8 cellular contexts compared by ENCODE assay signal in genomic region chr15:64825081-64825430, GRCh38. TPM values are rescaled to one million over a fixed set of nuclear protein-coding genes. Genes with fewer than 3 reads are reported as not detected.
DNase-seq lines count a peak whose midpoint lies in the region; ATAC-seq, FAIRE-seq and TF ChIP-seq lines count a peak whose summit lies in the region.

No MANE protein-coding gene starts in this region.

- H2AK5ac ChIP-seq in H1 (ENCODE audit: low read depth, low read length), result peak overlapping the region; percentile 93; the same call in 1 of the 2 replicates

- no peak for ATAC-seq in GM18868 (IDR thresholded peaks at IDR 0.05; ENCODE audit: unreplicated experiment)

- H2BK12ac ChIP-seq in H1 (ENCODE audit: low read depth, low read length), result peak overlapping the region; percentile 86

- H3K14ac ChIP-seq in H1 (ENCODE audit: insufficient read length), result no peak overlapping the region

- peak overlapping the region; percentile 97 for H2BK5ac ChIP-seq in H1 (ENCODE audit: low read depth, low read length)

- H3K27me3 ChIP-seq in H1 (replicated peaks in 1 of 4; ENCODE audit: control insufficient read depth in 3 of 4, extremely low read depth in 1 of 4, insufficient read depth in 3 of 4, low read length in 3 of 4), result no peaks in the 10 kb centered on the region

- H4K20me1 ChIP-seq in H1 (replicated peaks in 1 of 2; ENCODE audit: control insufficient read depth in 1 of 2, insufficient read depth in 2 of 2, low read length in 2 of 2), result peaks cover 4 to 12% of the 10 kb centered on the region in 2 experiments

- peaks cover 10% of the 10 kb centered on the region; the same call in 1 of the 2 replicates for H3K79me1 ChIP-seq in H1 (ENCODE audit: low read depth, low read length)

- no peak overlapping the region for H3K23ac ChIP-seq in H1 (ENCODE audit: insufficient read length)

- H3K18ac ChIP-seq in H1 (ENCODE audit: extremely low read depth, low read length), result peak overlapping the region; percentile 94

- H3K9ac ChIP-seq in H1 (replicated peaks in 1 of 4; ENCODE audit: extremely low read depth in 1 of 4, low read depth in 3 of 4, low read length in 3 of 4), result peak overlapping the region; percentile 55 to 97 (median 76)

- H4K8ac ChIP-seq in H1 (ENCODE audit: extremely low read depth, insufficient read depth, low read length), result peak overlapping the region; percentile 45; the same call in 1 of the 2 replicates

- peaks cover 8 to 29% (median 19%) of the 10 kb centered on the region in 4 experiments for H3K36me3 ChIP-seq in H1 (ENCODE audit: control insufficient read depth in 2 of 4, insufficient read depth in 4 of 4, low read length in 3 of 4)

- peaks cover 4% of the 10 kb centered on the region for H3K27me3 Mint-ChIP-seq in neural crest cell (ENCODE audit: low read depth)

- TF ChIP-seq CTCF in H1 (IDR thresholded peaks at IDR 0.05; ENCODE audit: control extremely low read depth in 1 of 3, insufficient read depth in 1 of 3, low read depth in 1 of 3, low read length in 3 of 3) (no peak), neural crest cell (conservative IDR thresholded peaks at IDR 0.05) (no peak)

- H2BK20ac ChIP-seq in H1 (ENCODE audit: low read length), result peak overlapping the region; percentile 29

- POLR2A ChIA-PET in H1 (lab: Charles Lee; ENCODE audit: partially characterized antibody), result interaction anchor here (0.7 to 17.0 kb wide), 24 partner anchors 10 to 138 kb away, joined by 3 to 381 read pairs (median 4); no protein-coding TSS in a partner anchor

- peak overlapping the region; percentile 32 for H3K27ac Mint-ChIP-seq in neural crest cell (ENCODE audit: unreplicated experiment)

- peak overlapping the region; percentile 85 to 93 (median 88) for H3K4me3 ChIP-seq in H1 (ENCODE audit: extremely low read depth in 1 of 4, insufficient read depth in 2 of 4, low read depth in 3 of 4, low read length in 4 of 4)

- peaks cover 2% of the 10 kb centered on the region for H3K36me3 Mint-ChIP-seq in neural crest cell (ENCODE audit: low read depth)

- peaks cover 2 to 9% (median 5%) of the 10 kb centered on the region in 4 experiments; a peak in 6 of 7 replicates for H3K4me1 ChIP-seq in H1 (replicated peaks in 1 of 4; ENCODE audit: control insufficient read depth in 3 of 4, insufficient read depth in 4 of 4, low read length in 3 of 4)

- peak overlapping the region; percentile 92 for H4K91ac ChIP-seq in H1 (replicated peaks; ENCODE audit: insufficient read length, low read length)

- peaks cover 10% of the 10 kb centered on the region; the same call in 1 of the 2 replicates for H3K23me2 ChIP-seq in H1 (ENCODE audit: low read depth, low read length)

- H3K4ac ChIP-seq in H1 (replicated peaks; ENCODE audit: insufficient read length, low read depth, low read length), result peak overlapping the region; percentile 96

- H3K79me2 ChIP-seq in H1 (ENCODE audit: control insufficient read depth in 1 of 2, insufficient read depth in 2 of 2, low read length in 2 of 2), result peaks cover 0 to 36% of the 10 kb centered on the region in 2 experiments; a peak in 3 of 4 replicates

- no peak for TF ChIP-seq RAD21 in H1 (IDR thresholded peaks at IDR 0.05 in 1 of 2, conservative IDR thresholded peaks at IDR 0.05 in 1 of 2; ENCODE audit: low read depth in 2 of 2, low read length in 2 of 2)

- H2BK120ac ChIP-seq in H1 (replicated peaks; ENCODE audit: low read depth, low read length), result peak overlapping the region; percentile 4

- DNase-seq in NCI-H82 (lab: John Stamatoyannopoulos, UW) (peak; percentile 58), NCI-H82 treated with DMSO at 0.1 percent for 48 hours (lab: John Stamatoyannopoulos, UW; ENCODE audit: unreplicated experiment) (no peak), NCI-H526 treated with DMSO at 0.1 percent for 48 hours (lab: John Stamatoyannopoulos, UW) (peak; percentile 54), H1 (ENCODE audit: low read depth in 1 of 2, low spot score in 2 of 2) (no peak), neural crest cell (ENCODE audit: low read depth, low spot score) (no peak), urothelium cell line (ENCODE audit: low spot score) (no peak), pons (ENCODE audit: low spot score) (no peak)

- no peaks in the 10 kb centered on the region for H3K9me3 ChIP-seq in H1 (ENCODE audit: insufficient read depth in 2 of 2, low read depth in 1 of 2, low read length in 1 of 2)

- H3K4me1 Mint-ChIP-seq in neural crest cell, result peaks cover 34% of the 10 kb centered on the region

- no peaks in the 10 kb centered on the region for H3K9me3 Mint-ChIP-seq in neural crest cell

- no peak for TF ChIP-seq EP300 in H1 (IDR thresholded peaks at IDR 0.05; ENCODE audit: borderline replicate concordance in 1 of 2, low read depth in 2 of 2, low read length in 2 of 2)

- peak overlapping the region; percentile 17 for H4K5ac ChIP-seq in H1 (ENCODE audit: insufficient read length, low read depth, low read length)

- peak overlapping the region; percentile 81 for H3K27ac ChIP-seq in H1 (ENCODE audit: low read depth, low read length)

- H2AFZ ChIP-seq in H1 (ENCODE audit: low read length), result no peak overlapping the region

- H3K4me2 ChIP-seq in H1 (ENCODE audit: insufficient read depth in 1 of 2, low read depth in 2 of 2, low read length in 2 of 2), result peak overlapping the region; percentile 69 to 98

- WGBS in H1 (ENCODE audit: extremely low coverage in 1 of 2, insufficient coverage in 1 of 2, insufficient read length in 1 of 2, insufficient replicate concordance in 2 of 2, low coverage in 1 of 2, low lambda C conversion rate in 2 of 2, missing lambda C conversion rate in 1 of 2), 2 experiments, result 2% methylated on average over 13 of the region's 13 CpGs; no CpG with 5 or more reads in 1 of the 2 experiments

- H3K4me3 Mint-ChIP-seq in neural crest cell, result peak overlapping the region; percentile 96

- TF ChIP-seq POLR2A in H1 (IDR thresholded peaks at IDR 0.05; ENCODE audit: control extremely low read depth in 1 of 2, low read depth in 2 of 2, low read length in 2 of 2), result no peak

- CTCF ChIA-PET in H1 (lab: Charles Lee; ENCODE audit: partially characterized antibody), result interaction anchor here (0.7 to 1.8 kb wide), 3 partner anchors 11 to 22 kb away, joined by 3 to 10 read pairs (median 3); no protein-coding TSS in a partner anchor

- H2BK15ac ChIP-seq in H1 (ENCODE audit: low read length), result peak overlapping the region; percentile 84; the same call in 1 of the 2 replicates

- FAIRE-seq in H1 (lab: Jason Lieb, UNC), result no peak
- FAIRE-seq in urothelium cell line (lab: Jason Lieb, UNC), result no peak

- peak overlapping the region; percentile 75 for H3K56ac ChIP-seq in H1 (replicated peaks; ENCODE audit: insufficient read length, low read depth, low read length)

TF ChIP-seq in H1, 55 proteins besides CTCF, POLR2A, EP300 and RAD21 (continues in another document):
- TF ChIP-seq ASH2L (IDR thresholded peaks at IDR 0.05; ENCODE audit: low read length) (no peak), POLR2AphosphoS5 (IDR thresholded peaks at IDR 0.05; ENCODE audit: low read depth, low read length) (no peak), CBX8 (IDR thresholded peaks at IDR 0.05; ENCODE audit: borderline replicate concordance, low read depth, low read length) (no peak), TBP (IDR thresholded peaks at IDR 0.05; ENCODE audit: low read depth, low read length) (no peak), GABPA (IDR thresholded peaks at IDR 0.05; ENCODE audit: borderline replicate concordance, insufficient read depth, low read length) (no peak), KDM1A (IDR thresholded peaks at IDR 0.05; ENCODE audit: borderline replicate concordance, low read length) (no peak), RNF2 (IDR thresholded peaks at IDR 0.05; ENCODE audit: borderline replicate concordance, low read depth, low read length, missing control alignments, poor library complexity, severe bottlenecking) (no peak)
- TF ChIP-seq, protein P1, sequence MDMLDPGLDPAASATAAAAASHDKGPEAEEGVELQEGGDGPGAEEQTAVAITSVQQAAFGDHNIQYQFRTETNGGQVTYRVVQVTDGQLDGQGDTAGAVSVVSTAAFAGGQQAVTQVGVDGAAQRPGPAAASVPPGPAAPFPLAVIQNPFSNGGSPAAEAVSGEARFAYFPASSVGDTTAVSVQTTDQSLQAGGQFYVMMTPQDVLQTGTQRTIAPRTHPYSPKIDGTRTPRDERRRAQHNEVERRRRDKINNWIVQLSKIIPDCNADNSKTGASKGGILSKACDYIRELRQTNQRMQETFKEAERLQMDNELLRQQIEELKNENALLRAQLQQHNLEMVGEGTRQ (IDR thresholded peaks at IDR 0.05; ENCODE audit: low read length), result no peak

RNA-seq across cellular contexts. Expression of gene PIF1, which starts 0.4 kb away (rescaled TPM):
- 136 and 138 TPM in 2 replicates for total RNA-seq in H1 (2021; fragmentation: NEBNext Ultra II Directional; extraction: Animal tissue kit (Norgen Biotek cat#: 25700))
- 73.3 and 109 TPM in 2 replicates for polyA plus RNA-seq in H1 (2011; rRNA removed)
- 187 TPM for polyA plus RNA-seq in H1 (2011; cell fraction: cytosol; rRNA removed)
- 354 TPM for polyA plus RNA-seq in H1 (2011; cell fraction: nucleus; rRNA removed)
- polyA plus RNA-seq in H1 (2012, experiment 1 of 2), result 86.6 to 119 TPM (median 110 TPM) in 4 replicates
- 48.2 TPM for polyA plus RNA-seq in H1 (2012, experiment 2 of 2)
- 97.6 TPM for polyA plus RNA-seq in H1 (2013, experiment 1 of 2)
- polyA plus RNA-seq in H1 (2013, experiment 2 of 2), result 85.4 TPM
- 36.6 and 38.3 TPM in 2 replicates for polyA minus RNA-seq in H1 (2011; rRNA and poly(A)+ RNA removed)
- 57.2 TPM for polyA minus RNA-seq in H1 (2011; cell fraction: cytosol; rRNA and poly(A)+ RNA removed)
- 83.5 TPM for polyA minus RNA-seq in H1 (2011; cell fraction: nucleus; rRNA and poly(A)+ RNA removed)
- 53.2 and 62.7 TPM in 2 replicates for total RNA-seq in neural crest cell

RNA-seq across cellular contexts. Expression of gene PLEKHO2, which starts 16.7 kb away (rescaled TPM):
- total RNA-seq in H1 (2021; fragmentation: NEBNext Ultra II Directional; extraction: Animal tissue kit (Norgen Biotek cat#: 25700)), result 20.1 and 20.3 TPM in 2 replicates
- 16.9 and 19.7 TPM in 2 replicates for polyA plus RNA-seq in H1 (2011; rRNA removed)
- polyA plus RNA-seq in H1 (2011; cell fraction: cytosol; rRNA removed), result 16.6 TPM
- 31.1 TPM for polyA plus RNA-seq in H1 (2011; cell fraction: nucleus; rRNA removed)
- 18.9 to 22.4 TPM (median 21.2 TPM) in 4 replicates for polyA plus RNA-seq in H1 (2012, experiment 1 of 2)
- polyA plus RNA-seq in H1 (2012, experiment 2 of 2), result 20.6 TPM
- 12.5 TPM for polyA plus RNA-seq in H1 (2013, experiment 1 of 2)
- polyA plus RNA-seq in H1 (2013, experiment 2 of 2), result 12.7 TPM
- polyA minus RNA-seq in H1 (2011; rRNA and poly(A)+ RNA removed), result 13.3 and 19.6 TPM in 2 replicates
- polyA minus RNA-seq in H1 (2011; cell fraction: cytosol; rRNA and poly(A)+ RNA removed), result 14.6 TPM
- 11.1 TPM for polyA minus RNA-seq in H1 (2011; cell fraction: nucleus; rRNA and poly(A)+ RNA removed)
- 18.2 and 18.9 TPM in 2 replicates for total RNA-seq in neural crest cell

RNA-seq across cellular contexts. Expression of gene RBPMS2, which starts 49.7 kb away (rescaled TPM):
- 238 and 243 TPM in 2 replicates for total RNA-seq in H1 (2021; fragmentation: NEBNext Ultra II Directional; extraction: Animal tissue kit (Norgen Biotek cat#: 25700))
- polyA plus RNA-seq in H1 (2011; rRNA removed), result 55.8 and 104 TPM in 2 replicates
- polyA plus RNA-seq in H1 (2011; cell fraction: cytosol; rRNA removed), result 31.2 TPM
- polyA plus RNA-seq in H1 (2011; cell fraction: nucleus; rRNA removed), result 88.9 TPM
- 145 to 173 TPM (median 167 TPM) in 4 replicates for polyA plus RNA-seq in H1 (2012, experiment 1 of 2)
- polyA plus RNA-seq in H1 (2012, experiment 2 of 2), result 212 TPM
- 218 TPM for polyA plus RNA-seq in H1 (2013, experiment 1 of 2)
- 220 TPM for polyA plus RNA-seq in H1 (2013, experiment 2 of 2)
- polyA minus RNA-seq in H1 (2011; rRNA and poly(A)+ RNA removed), result 28.4 and 38.8 TPM in 2 replicates
- 90.8 TPM for polyA minus RNA-seq in H1 (2011; cell fraction: cytosol; rRNA and poly(A)+ RNA removed)
- polyA minus RNA-seq in H1 (2011; cell fraction: nucleus; rRNA and poly(A)+ RNA removed), result 44.7 TPM
- 40.3 and 40.5 TPM in 2 replicates for total RNA-seq in neural crest cell

Comparison
In these comparisons a context has a peak if more than half of its experiments do, and no peak if none do; other contexts are left out.
1. DNase-seq: peak in NCI-H82 (single experiment) and NCI-H526 treated with DMSO at 0.1 percent for 48 hours (single experiment); none in NCI-H82 treated with DMSO at 0.1 percent for 48 hours (single experiment), H1 (0 of 2), neural crest cell (single experiment), urothelium cell line (single experiment) and pons (single experiment).